Comparison of ENCODE assay signal across 8 cellular contexts in the genomic region with DNA sequence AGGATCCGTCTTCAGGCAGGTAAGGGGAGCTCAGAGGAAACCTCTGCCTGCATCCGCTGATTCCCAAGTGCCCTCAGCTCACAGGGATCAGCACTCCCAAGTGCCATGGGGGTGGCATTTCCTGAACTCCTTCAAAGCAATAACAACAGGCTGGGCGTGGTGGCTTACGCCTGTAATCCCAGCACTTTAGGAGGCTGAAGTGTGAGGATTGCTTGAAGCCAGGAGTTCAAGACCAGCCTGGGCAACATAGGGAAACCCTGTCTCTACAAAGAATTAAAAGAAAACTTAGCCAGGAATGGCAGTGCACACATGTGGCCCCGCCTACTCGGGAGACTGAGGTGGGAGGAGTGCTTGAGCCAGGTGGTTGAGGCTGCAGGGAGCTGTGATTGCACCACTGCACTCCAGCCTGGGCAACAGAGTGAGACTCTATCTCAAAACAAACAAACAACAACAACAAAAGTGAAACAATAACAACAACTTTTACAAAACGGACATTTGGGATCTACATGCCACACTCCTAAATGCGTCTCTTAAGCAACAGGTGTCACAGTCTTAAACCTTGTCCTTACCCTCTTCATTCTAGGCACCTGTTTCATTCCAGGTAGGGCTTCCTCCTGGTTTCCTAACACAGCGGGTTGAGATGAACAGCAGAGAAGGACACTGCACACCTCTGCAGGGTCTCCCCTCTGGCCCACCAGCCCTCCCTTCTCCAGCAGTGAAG.
DNase-seq lines count a peak whose midpoint lies in the region; ATAC-seq and TF ChIP-seq lines count a peak whose summit lies in the region.

No MANE protein-coding gene starts in this region.

- H3K36me3 ChIP-seq in HCT116 (ENCODE audit: control insufficient read depth in 1 of 2, insufficient read depth in 2 of 2, low read length in 2 of 2), result no peaks in the 10 kb centered on the region
- no peaks in the 10 kb centered on the region for H3K36me3 ChIP-seq in adipocyte (ENCODE audit: control insufficient read depth, insufficient read depth, low read length, severe bottlenecking)

- no peaks in the 10 kb centered on the region for H3K9me2 ChIP-seq in HCT116 (ENCODE audit: insufficient read depth)

- no peaks in the 10 kb centered on the region for H4K20me1 ChIP-seq in HCT116 (ENCODE audit: insufficient read depth)

- TF ChIP-seq POLR2A in HCT116 (IDR thresholded peaks at IDR 0.05; ENCODE audit: borderline replicate concordance, extremely low read depth, insufficient read depth, insufficient read length), result no peak

- H3K4me2 ChIP-seq in HCT116 (ENCODE audit: low read length), result peak overlapping the region; percentile 81

- RAD21 ChIA-PET in HCT116 (lab: Charles Lee; ENCODE audit: low non-redundant PET in 1 of 2, low total read pairs in 2 of 2, uncharacterized antibody in 2 of 2, unreplicated experiment in 2 of 2), result no interaction called here

- H3K4me1 ChIP-seq in HCT116 (ENCODE audit: control insufficient read depth in 1 of 2, insufficient read depth in 2 of 2, low read length in 2 of 2) (peaks cover 4 to 15% of the 10 kb centered on the region in 2 experiments; a peak in 2 of 4 replicates), adipocyte (ENCODE audit: control insufficient read depth, insufficient read depth, low read length) (peaks cover 10% of the 10 kb centered on the region), mononuclear cell (ENCODE audit: insufficient read depth, low read length) (peaks cover 16% of the 10 kb centered on the region)

- intact Hi-C loops in HCT116 (cut with micrococcal nuclease), result loop anchor here (2.0 kb wide), 2 partner anchors 80 to 262 kb away; no protein-coding TSS in a partner anchor

- TF ChIP-seq RAD21 in HCT116 (IDR thresholded peaks at IDR 0.05; ENCODE audit: low read depth), result no peak

- DNase-seq in AG04449 (ENCODE audit: low read depth, low spot score), result no peak
- no peak for DNase-seq in HCT116 (ENCODE audit: low read depth, low spot score)
- no peak for DNase-seq in adipocyte (ENCODE audit: low read depth)
- no peak for DNase-seq in iPS-NIHi7 (ENCODE audit: extremely low spot score)
- DNase-seq in foreskin melanocyte, result no peak
- DNase-seq in NCI-H345 treated with DMSO at 0.1 percent for 48 hours (lab: John Stamatoyannopoulos, UW; ENCODE audit: unreplicated experiment), result no peak
- DNase-seq in NOMO-1 treated with DMSO at 0.1 percent for 48 hours (lab: John Stamatoyannopoulos, UW; ENCODE audit: unreplicated experiment), result no peak

- POLR2A ChIA-PET in AG04449 (lab: Yijun Ruan, JAX) (interaction anchor here (0.8 kb wide), 1 partner anchor 522 kb away, joined by 3 read pairs; no protein-coding TSS in a partner anchor), HCT116 (lab: Charles Lee) (no interaction called here)

- peak overlapping the region; percentile 61 for H3K27ac ChIP-seq in HCT116 (ENCODE audit: low read depth, low read length)

- H3K79me2 ChIP-seq in HCT116 (ENCODE audit: insufficient read depth, low read length), result no peaks in the 10 kb centered on the region

- H3K27me3 ChIP-seq in HCT116 (ENCODE audit: insufficient read depth, low read length) (0 out of 2 replicates have a peak, but pooled peaks cover 4% of the 10 kb centered on the region), adipocyte (replicated peaks; ENCODE audit: control insufficient read depth, insufficient read depth, low read length) (peaks cover 4% of the 10 kb centered on the region), mononuclear cell (ENCODE audit: insufficient read depth, low read length) (no peaks in the 10 kb centered on the region)

- H2AFZ ChIP-seq in HCT116 (ENCODE audit: low read depth, low read length, poor library complexity, severe bottlenecking), result peak overlapping the region; percentile 92

- no TSS peak for BruUV-seq in HCT116 (replicated peaks; lab: Mats Ljungman, UMichigan)

- H3K4me3 ChIP-seq in AG04449 (ENCODE audit: low read depth, low read length), result peak overlapping the region; percentile 73
- peak overlapping the region; percentile 62 to 63 for H3K4me3 ChIP-seq in HCT116 (replicated peaks in 1 of 2; ENCODE audit: low read depth in 1 of 2, low read length in 2 of 2)
- H3K4me3 ChIP-seq in adipocyte (ENCODE audit: low read length), result peak overlapping the region; percentile 92
- peak overlapping the region; percentile 69 for H3K4me3 ChIP-seq in mononuclear cell (ENCODE audit: low read length)

- TF ChIP-seq CTCF in AG04449 (IDR thresholded peaks at IDR 0.05; ENCODE audit: insufficient read depth, low read length, missing control alignments) (no peak), HCT116 (IDR thresholded peaks at IDR 0.05 in 2 of 3, conservative IDR thresholded peaks at IDR 0.05 in 1 of 3; ENCODE audit: borderline replicate concordance in 1 of 3, insufficient read depth in 1 of 3, low read depth in 2 of 3, low read length in 2 of 3) (no peak)

- H3K9ac ChIP-seq in HCT116 (ENCODE audit: low read length) (peak overlapping the region; percentile 50), adipocyte (ENCODE audit: low read length) (peak overlapping the region; percentile 90)

- no peaks in the 10 kb centered on the region; a peak in 2 of 4 replicates for H3K9me3 ChIP-seq in HCT116 (ENCODE audit: control insufficient read depth in 1 of 2, insufficient read depth in 1 of 2, low read depth in 1 of 2, low read length in 2 of 2)
- no peaks in the 10 kb centered on the region for H3K9me3 ChIP-seq in adipocyte (ENCODE audit: control insufficient read depth, low read length)
- peaks cover 11% of the 10 kb centered on the region for H3K9me3 ChIP-seq in mononuclear cell (ENCODE audit: low read depth, low read length)

- ATAC-seq in HCT116, result peak; percentile 55

- CTCF ChIA-PET in AG04449 (lab: Yijun Ruan, JAX) (interaction anchor here (0.7 to 4.5 kb wide), 12 partner anchors 13 to 870 kb away, joined by 3 to 85 read pairs (median 12); no protein-coding TSS in a partner anchor), HCT116 (lab: Charles Lee) (no interaction called here)

TF ChIP-seq in HCT116, 20 proteins besides CTCF, POLR2A, EP300 and RAD21:
- TF ChIP-seq, protein P1, sequence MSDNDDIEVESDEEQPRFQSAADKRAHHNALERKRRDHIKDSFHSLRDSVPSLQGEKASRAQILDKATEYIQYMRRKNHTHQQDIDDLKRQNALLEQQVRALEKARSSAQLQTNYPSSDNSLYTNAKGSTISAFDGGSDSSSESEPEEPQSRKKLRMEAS (IDR thresholded peaks at IDR 0.05), result peak; percentile 9; the same call in 1 of the 2 replicates
- TF ChIP-seq, protein P2, sequence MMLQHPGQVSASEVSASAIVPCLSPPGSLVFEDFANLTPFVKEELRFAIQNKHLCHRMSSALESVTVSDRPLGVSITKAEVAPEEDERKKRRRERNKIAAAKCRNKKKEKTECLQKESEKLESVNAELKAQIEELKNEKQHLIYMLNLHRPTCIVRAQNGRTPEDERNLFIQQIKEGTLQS (IDR thresholded peaks at IDR 0.05), result no peak
- TF ChIP-seq FOSL1 (IDR thresholded peaks at IDR 0.05; ENCODE audit: low read depth) (no peak), ZNF274 (IDR thresholded peaks at IDR 0.05; ENCODE audit: low read depth, low read length) (no peak), ELF1 (IDR thresholded peaks at IDR 0.05; ENCODE audit: borderline replicate concordance, low read depth) (no peak), CEBPB (IDR thresholded peaks at IDR 0.05; ENCODE audit: low read depth) (no peak), SRF (IDR thresholded peaks at IDR 0.05; ENCODE audit: low read depth) (no peak), POLR2AphosphoS5 (IDR thresholded peaks at IDR 0.05; ENCODE audit: low read depth, low read length) (no peak)
- TF ChIP-seq, protein P3, sequence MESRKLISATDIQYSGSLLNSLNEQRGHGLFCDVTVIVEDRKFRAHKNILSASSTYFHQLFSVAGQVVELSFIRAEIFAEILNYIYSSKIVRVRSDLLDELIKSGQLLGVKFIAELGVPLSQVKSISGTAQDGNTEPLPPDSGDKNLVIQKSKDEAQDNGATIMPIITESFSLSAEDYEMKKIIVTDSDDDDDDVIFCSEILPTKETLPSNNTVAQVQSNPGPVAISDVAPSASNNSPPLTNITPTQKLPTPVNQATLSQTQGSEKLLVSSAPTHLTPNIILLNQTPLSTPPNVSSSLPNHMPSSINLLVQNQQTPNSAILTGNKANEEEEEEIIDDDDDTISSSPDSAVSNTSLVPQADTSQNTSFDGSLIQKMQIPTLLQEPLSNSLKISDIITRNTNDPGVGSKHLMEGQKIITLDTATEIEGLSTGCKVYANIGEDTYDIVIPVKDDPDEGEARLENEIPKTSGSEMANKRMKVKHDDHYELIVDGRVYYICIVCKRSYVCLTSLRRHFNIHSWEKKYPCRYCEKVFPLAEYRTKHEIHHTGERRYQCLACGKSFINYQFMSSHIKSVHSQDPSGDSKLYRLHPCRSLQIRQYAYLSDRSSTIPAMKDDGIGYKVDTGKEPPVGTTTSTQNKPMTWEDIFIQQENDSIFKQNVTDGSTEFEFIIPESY (IDR thresholded peaks at IDR 0.05; ENCODE audit: extremely low read depth, insufficient replicate concordance, low read length), result no peak
